In the genomic region with DNA sequence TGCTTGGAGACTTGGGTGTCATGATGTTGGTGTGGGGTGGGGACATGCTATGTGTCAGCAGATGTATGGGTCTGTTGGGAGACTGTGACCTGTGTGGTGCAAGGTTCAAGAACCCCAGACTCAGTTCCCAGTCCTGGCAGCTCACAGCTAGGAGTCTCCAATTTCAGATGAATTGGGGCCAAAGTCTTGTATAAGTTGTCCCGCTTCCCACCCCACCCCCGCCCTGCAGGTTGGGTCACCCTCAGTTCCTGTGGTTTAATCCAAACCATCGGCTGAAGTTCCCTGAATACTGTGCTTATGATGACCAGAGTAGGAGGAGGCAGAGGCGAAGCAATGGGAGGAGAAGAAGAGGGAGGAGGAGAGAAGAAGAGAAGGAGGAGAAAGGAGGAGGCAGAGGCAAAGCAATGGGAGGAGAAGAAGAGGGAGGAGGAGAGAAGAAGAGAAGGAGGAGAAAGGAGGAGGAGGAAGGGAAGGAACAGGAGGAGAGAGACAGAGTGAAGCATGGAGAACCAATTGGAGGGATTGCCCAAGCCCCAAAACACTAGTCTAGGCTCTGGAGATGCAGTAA, we compare ENCODE assay signal across 23 cellular contexts.
DNase-seq lines count a peak whose midpoint lies in the region; ATAC-seq and TF ChIP-seq lines count a peak whose summit lies in the region.
"Had no signal": no experiment of that assay in that cellular context is flagged by ENCODE, and none has a peak within 500 bp of the region (broad histone marks: within the 10 kb centered on the region; RNA-seq: fewer than 3 reads in every experiment).

No MANE protein-coding gene starts in this region.

- no peak overlapping the region for H4K91ac ChIP-seq in IMR-90 (ENCODE audit: insufficient read depth, low read depth, low read length)

- H3K36me3 ChIP-seq in IMR-90 (ENCODE audit: control insufficient read depth, insufficient read depth, low read length) (no peaks in the 10 kb centered on the region), parathyroid adenoma (ENCODE audit: control insufficient read depth, insufficient read depth, low read length) (no peaks in the 10 kb centered on the region), thyroid gland (no peaks in the 10 kb centered on the region), PC-9 (ENCODE audit: low read depth) (no peaks in the 10 kb centered on the region)
- H3K36me3 ChIP-seq: BE2C, heart right ventricle, Peyer's patch, tibial nerve had no signal

- H3K9ac ChIP-seq in IMR-90 (ENCODE audit: low read depth, low read length) (no peak overlapping the region), parathyroid adenoma (no peak overlapping the region)

- POLR2A ChIA-PET in IMR-90 (lab: Charles Lee; ENCODE audit: unreplicated experiment) (no interaction called here), PC-9 (lab: Charles Lee; ENCODE audit: unreplicated experiment) (no interaction called here)

- H2BK20ac ChIP-seq in IMR-90 (ENCODE audit: low read depth, low read length): no peak overlapping the region

- no peak for TF ChIP-seq RAD21 in IMR-90 (IDR thresholded peaks at IDR 0.05; ENCODE audit: low read length)

- no peak overlapping the region for H3K18ac ChIP-seq in IMR-90 (ENCODE audit: low read depth, low read length)

- H2BK5ac ChIP-seq in IMR-90 (ENCODE audit: low read depth, low read length, poor library complexity, severe bottlenecking): no peak overlapping the region

- no peak overlapping the region for H2BK15ac ChIP-seq in IMR-90 (ENCODE audit: low read depth, low read length)

- no peaks in the 10 kb centered on the region for H3K9me2 ChIP-seq in PC-9 (ENCODE audit: insufficient read depth)

- H3K79me2 ChIP-seq in parathyroid adenoma (no peaks in the 10 kb centered on the region), PC-9 (ENCODE audit: low read depth) (no peaks in the 10 kb centered on the region)

- BruUV-seq in IMR-90 (replicated peaks; lab: Mats Ljungman, UMichigan) (no TSS peak), PC-9 (replicated peaks; lab: Mats Ljungman, UMichigan) (no TSS peak)

- peak; percentile 11 for DNase-seq in AG08396 (ENCODE audit: low spot score)
- peak; percentile 15 for DNase-seq in IMR-90
- peak; percentile 46 for DNase-seq in fibroblast of gingiva (ENCODE audit: low read depth)
- no peak for DNase-seq in thyroid gland
- no peak for DNase-seq in PC-9
- no peak for DNase-seq in activated T-helper 2 cell treated with anti-CD3 and anti-CD28 coated beads, Interferon-gamma antibody, Interleukin-2, Interleukin-4, amounts not matched to agents 10 μg/mL and 5 μg/mL and 100 μg/mL, durations not matched to agents 14 hours and 24 hours and 36 hours (ENCODE audit: low spot score)
- no peak for DNase-seq in ecto neural progenitor cell (ENCODE audit: low spot score)
- DNase-seq: activated CD4-positive, alpha-beta memory T cell treated with anti-CD3 and anti-CD28 coated beads, Interleukin-2, amount 10 ng/mL, durations not matched to agents 7 days and 5 days; anterior cingulate cortex; BE2C; caudate nucleus; foreskin keratinocyte; heart right ventricle; mesendoderm; NCI-H2081; NCI-H2227 treated with DMSO at 0.1 percent for 48 hours had no signal

- 75% methylated on average over 1 of the region's 4 CpGs; no CpG with 5 or more reads in 1 of the 2 experiments for WGBS in IMR-90 (ENCODE audit: extremely low coverage in 2 of 2, insufficient read length in 1 of 2), 2 experiments
- 76 to 80% methylated on average over 4 of the region's 4 CpGs for WGBS in thyroid gland, 2 donors

- H3K9me3 Mint-ChIP-seq in activated T-helper 2 cell treated with anti-CD3 and anti-CD28 coated beads, Interferon-gamma antibody, Interleukin-2, Interleukin-4, amounts not matched to agents 10 μg/mL and 5 μg/mL and 100 μg/mL, durations not matched to agents 14 hours and 24 hours and 36 hours: no peaks in the 10 kb centered on the region
- H3K9me3 Mint-ChIP-seq: activated CD4-positive, alpha-beta memory T cell treated with anti-CD3 and anti-CD28 coated beads, Interleukin-2, amount 10 ng/mL, durations not matched to agents 7 days and 5 days; stimulated activated naive CD8-positive, alpha-beta T cell treated with anti-CD3 and anti-CD28 coated beads, Interleukin-15, Interleukin-2, amounts not matched to agents 100 ng/mL and 50 ng/mL, for 24 hours had no signal

- H3K9me3 ChIP-seq in IMR-90 (ENCODE audit: control insufficient read depth, insufficient read depth, low read length) (no peaks in the 10 kb centered on the region), parathyroid adenoma (ENCODE audit: control insufficient read depth, low read length) (no peaks in the 10 kb centered on the region), thyroid gland (no peaks in the 10 kb centered on the region), PC-9 (ENCODE audit: insufficient read depth, low read depth) (no peaks in the 10 kb centered on the region)
- H3K9me3 ChIP-seq: BE2C, heart right ventricle, Peyer's patch, tibial nerve had no signal

- H2AK5ac ChIP-seq in IMR-90 (ENCODE audit: low read depth, low read length): no peak overlapping the region

- CTCF ChIA-PET in IMR-90 (lab: Yijun Ruan, JAX) (no interaction called here), PC-9 (lab: Charles Lee) (no interaction called here)

- H3K4me1 Mint-ChIP-seq in activated T-helper 2 cell treated with anti-CD3 and anti-CD28 coated beads, Interferon-gamma antibody, Interleukin-2, Interleukin-4, amounts not matched to agents 10 μg/mL and 5 μg/mL and 100 μg/mL, durations not matched to agents 14 hours and 24 hours and 36 hours (ENCODE audit: low read depth): no peaks in the 10 kb centered on the region
- H3K4me1 Mint-ChIP-seq: activated CD4-positive, alpha-beta memory T cell treated with anti-CD3 and anti-CD28 coated beads, Interleukin-2, amount 10 ng/mL, durations not matched to agents 7 days and 5 days had no signal

- H3K27ac ChIP-seq in IMR-90 (ENCODE audit: insufficient read depth, low read length) (no peak overlapping the region), parathyroid adenoma (peak overlapping the region; percentile 99), thyroid gland (no peak overlapping the region), PC-9 (no peak overlapping the region)
- H3K27ac ChIP-seq: dorsolateral prefrontal cortex, foreskin keratinocyte, heart right ventricle, Peyer's patch, tibial nerve had no signal

- no peaks in the 10 kb centered on the region for H3K79me1 ChIP-seq in IMR-90 (ENCODE audit: low read depth in 1 of 2, low read length in 2 of 2)

- H3K9me1 ChIP-seq in IMR-90 (ENCODE audit: insufficient read depth, low read length): peaks cover 10% of the 10 kb centered on the region; the same call in 1 of the 2 replicates

- in situ Hi-C loops in IMR-90 (cut with MboI; ENCODE audit: low sequenced_read_pairs): no loop called here

- TF ChIP-seq CTCF in IMR-90 (conservative IDR thresholded peaks at IDR 0.05; ENCODE audit: low read depth, low read length) (no peak), parathyroid adenoma (IDR thresholded peaks at IDR 0.05) (no peak), thyroid gland (IDR thresholded peaks at IDR 0.05) (no peak), PC-9 (conservative IDR thresholded peaks at IDR 0.05) (no peak)

- H3K23ac ChIP-seq in IMR-90 (ENCODE audit: low read depth, low read length): no peak overlapping the region

- H3K14ac ChIP-seq in IMR-90 (replicated peaks; ENCODE audit: low read depth, low read length): no peak overlapping the region

- H2AFZ ChIP-seq in IMR-90 (replicated peaks; ENCODE audit: low read length, poor library complexity): no peak overlapping the region
- H2AFZ ChIP-seq in parathyroid adenoma: peak overlapping the region; percentile 33
- H2AFZ ChIP-seq in PC-9: no peak overlapping the region

- no peak for ATAC-seq in IMR-90 (ENCODE audit: low read depth)
- ATAC-seq: activated CD4-positive, CD25-positive, alpha-beta regulatory T cell treated with anti-CD3 and anti-CD28 coated beads, Interleukin-2, amount 50 U/mL, for 24 hours; foreskin keratinocyte; heart right ventricle had no signal

- H2BK120ac ChIP-seq in IMR-90 (ENCODE audit: low read depth, low read length): no peak overlapping the region

- H3K36me3 Mint-ChIP-seq in activated T-helper 2 cell treated with anti-CD3 and anti-CD28 coated beads, Interferon-gamma antibody, Interleukin-2, Interleukin-4, amounts not matched to agents 10 μg/mL and 5 μg/mL and 100 μg/mL, durations not matched to agents 14 hours and 24 hours and 36 hours (ENCODE audit: low read depth): no peaks in the 10 kb centered on the region
- H3K36me3 Mint-ChIP-seq: activated naive CD8-positive, alpha-beta T cell had no signal

- H3K27me3 Mint-ChIP-seq in activated T-helper 2 cell treated with anti-CD3 and anti-CD28 coated beads, Interferon-gamma antibody, Interleukin-2, Interleukin-4, amounts not matched to agents 10 μg/mL and 5 μg/mL and 100 μg/mL, durations not matched to agents 14 hours and 24 hours and 36 hours (ENCODE audit: low read depth): no peaks in the 10 kb centered on the region
- H3K27me3 Mint-ChIP-seq: activated CD4-positive, alpha-beta memory T cell treated with anti-CD3 and anti-CD28 coated beads, Interleukin-2, amount 10 ng/mL, durations not matched to agents 7 days and 5 days; activated naive CD8-positive, alpha-beta T cell; stimulated activated naive CD8-positive, alpha-beta T cell treated with anti-CD3 and anti-CD28 coated beads, Interleukin-15, Interleukin-2, amounts not matched to agents 100 ng/mL and 50 ng/mL, for 24 hours had no signal

- H3K4me3 Mint-ChIP-seq in activated T-helper 2 cell treated with anti-CD3 and anti-CD28 coated beads, Interferon-gamma antibody, Interleukin-2, Interleukin-4, amounts not matched to agents 10 μg/mL and 5 μg/mL and 100 μg/mL, durations not matched to agents 14 hours and 24 hours and 36 hours (ENCODE audit: low read depth): no peak overlapping the region
- H3K4me3 Mint-ChIP-seq: activated CD4-positive, alpha-beta memory T cell treated with anti-CD3 and anti-CD28 coated beads, Interleukin-2, amount 10 ng/mL, durations not matched to agents 7 days and 5 days; activated naive CD8-positive, alpha-beta T cell; stimulated activated naive CD8-positive, alpha-beta T cell treated with anti-CD3 and anti-CD28 coated beads, Interleukin-15, Interleukin-2, amounts not matched to agents 100 ng/mL and 50 ng/mL, for 24 hours had no signal

- H4K20me1 ChIP-seq in IMR-90 (ENCODE audit: insufficient read depth, low read length) (no peaks in the 10 kb centered on the region), PC-9 (ENCODE audit: insufficient read depth) (no peaks in the 10 kb centered on the region)

- H3K27ac Mint-ChIP-seq in activated T-helper 2 cell treated with anti-CD3 and anti-CD28 coated beads, Interferon-gamma antibody, Interleukin-2, Interleukin-4, amounts not matched to agents 10 μg/mL and 5 μg/mL and 100 μg/mL, durations not matched to agents 14 hours and 24 hours and 36 hours: no peak overlapping the region
- H3K27ac Mint-ChIP-seq: activated CD4-positive, alpha-beta memory T cell treated with anti-CD3 and anti-CD28 coated beads, Interleukin-2, amount 10 ng/mL, durations not matched to agents 7 days and 5 days; activated naive CD8-positive, alpha-beta T cell; stimulated activated naive CD8-positive, alpha-beta T cell treated with anti-CD3 and anti-CD28 coated beads, Interleukin-15, Interleukin-2, amounts not matched to agents 100 ng/mL and 50 ng/mL, for 24 hours had no signal

- TF ChIP-seq POLR2A in IMR-90 (IDR thresholded peaks at IDR 0.05; ENCODE audit: low read depth, low read length): no peak
- no peak for TF ChIP-seq POLR2A in thyroid gland (IDR thresholded peaks at IDR 0.05)

- H3K4me3 ChIP-seq in IMR-90 (ENCODE audit: insufficient read depth, low read depth, low read length) (no peak overlapping the region), parathyroid adenoma (ENCODE audit: low read depth, low read length) (no peak overlapping the region), thyroid gland (replicated peaks in 1 of 3) (no peak overlapping the region), PC-9 (no peak overlapping the region)
- H3K4me3 ChIP-seq: dorsolateral prefrontal cortex, heart right ventricle, Peyer's patch, tibial nerve had no signal

- intact Hi-C loops in IMR-90 (cut with micrococcal nuclease): no loop called here
- intact Hi-C loops in thyroid gland (cut with DNase I): no loop called here
- intact Hi-C loops in PC-9 (cut with micrococcal nuclease; ENCODE audit: unreplicated experiment): no loop called here
- intact Hi-C loops in activated T-helper 2 cell treated with anti-CD3 and anti-CD28 coated beads, Interferon-gamma antibody, Interleukin-2, Interleukin-4, amounts not matched to agents 10 μg/mL and 5 μg/mL and 100 μg/mL, durations not matched to agents 14 hours and 24 hours and 36 hours (cut with micrococcal nuclease): no loop called here

- H3K4ac ChIP-seq in IMR-90 (ENCODE audit: low read depth, low read length): no peak overlapping the region

- H4K5ac ChIP-seq in IMR-90 (ENCODE audit: low read depth, low read length): no peak overlapping the region

- H3K4me2 ChIP-seq in IMR-90 (ENCODE audit: low read depth, low read length) (no peak overlapping the region), parathyroid adenoma (ENCODE audit: low read length) (no peak overlapping the region), PC-9 (no peak overlapping the region)

- H4K8ac ChIP-seq in IMR-90 (ENCODE audit: low read depth in 2 of 2, low read length in 2 of 2): no peak overlapping the region

- H3K56ac ChIP-seq in IMR-90 (ENCODE audit: extremely low read depth, insufficient read depth, low read length): no peak overlapping the region

- H3K4me1 ChIP-seq in IMR-90 (ENCODE audit: control insufficient read depth, insufficient read depth, low read length) (peaks cover 3% of the 10 kb centered on the region; the same call in 1 of the 2 replicates), parathyroid adenoma (peaks cover 48% of the 10 kb centered on the region), thyroid gland (no peaks in the 10 kb centered on the region), PC-9 (replicated peaks; ENCODE audit: insufficient read depth) (peaks cover 10% of the 10 kb centered on the region; the same call in 1 of the 2 replicates)
- H3K4me1 ChIP-seq: BE2C, foreskin keratinocyte, Peyer's patch had no signal

- H3K27me3 ChIP-seq in IMR-90 (ENCODE audit: control insufficient read depth, insufficient read depth, low read length) (no peaks in the 10 kb centered on the region; the same call in 1 of the 2 replicates), parathyroid adenoma (ENCODE audit: control insufficient read depth, insufficient read depth, low read length) (no peaks in the 10 kb centered on the region), thyroid gland (no peaks in the 10 kb centered on the region), PC-9 (ENCODE audit: insufficient read depth, low read depth) (no peaks in the 10 kb centered on the region)
- H3K27me3 ChIP-seq: BE2C, foreskin keratinocyte, heart right ventricle, Peyer's patch had no signal

- dilution Hi-C loops in IMR-90 (cut with HindIII; ENCODE audit: low sequenced_read_pairs, unreplicated experiment): no loop called here

- no peak overlapping the region for H2AK9ac ChIP-seq in IMR-90 (replicated peaks; ENCODE audit: low read depth, low read length, poor library complexity)

- H3F3A ChIP-seq in PC-9 (ENCODE audit: insufficient read depth, low read depth): no peaks in the 10 kb centered on the region

Comparison
In these comparisons a context has a peak if more than half of its experiments do, and no peak if none do; other contexts are left out.
1. DNase-seq: peak in AG08396 (single experiment), IMR-90 (single experiment) and fibroblast of gingiva (single experiment); none in thyroid gland (0 of 2), PC-9 (0 of 2), activated T-helper 2 cell treated with anti-CD3 and anti-CD28 coated beads, Interferon-gamma antibody, Interleukin-2, Interleukin-4, amounts not matched to agents 10 μg/mL and 5 μg/mL and 100 μg/mL, durations not matched to agents 14 hours and 24 hours and 36 hours (single experiment) and ecto neural progenitor cell (single experiment).